ENCODE assay signal across 27 cellular contexts in genomic region chr13:35851238-35851814, GRCh38.
DNase-seq lines count a peak whose midpoint lies in the region; ATAC-seq and TF ChIP-seq lines count a peak whose summit lies in the region.
"Had no signal": no experiment of that assay in that cellular context is flagged by ENCODE, and none has a peak within 500 bp of the region (broad histone marks: within the 10 kb centered on the region; RNA-seq: fewer than 3 reads in every experiment).

No MANE protein-coding gene starts in this region.

- no peaks in the 10 kb centered on the region for H3K9me3 Mint-ChIP-seq in endodermal cell
- H3K9me3 Mint-ChIP-seq in osteocyte (ENCODE audit: unreplicated experiment) = peaks cover 4% of the 10 kb centered on the region

- WGBS in endodermal cell (ENCODE audit: insufficient coverage in 1 of 2, insufficient read length in 1 of 2), 2 experiments = 75 to 77% methylated on average over 4 to 7 of the region's 7 CpGs

- H3K4me3 Mint-ChIP-seq in endodermal cell (no peak overlapping the region), osteocyte (ENCODE audit: unreplicated experiment) (no peak overlapping the region)
- H3K4me3 Mint-ChIP-seq: CD4-positive, CD25-positive, alpha-beta regulatory T cell; IgD-negative memory B cell had no signal

- H3K9me3 ChIP-seq in endodermal cell (ENCODE audit: control insufficient read depth, low read length) = no peaks in the 10 kb centered on the region
- no peaks in the 10 kb centered on the region for H3K9me3 ChIP-seq in MG63
- no peaks in the 10 kb centered on the region for H3K9me3 ChIP-seq in left ventricle myocardium inferior (replicated peaks)
- no peaks in the 10 kb centered on the region for H3K9me3 ChIP-seq in left lung
- H3K9me3 ChIP-seq: BLaER1, HAP-1, SJSA1 had no signal

- H3K4me3 ChIP-seq in endodermal cell (ENCODE audit: low read length) (no peak overlapping the region), MG63 (no peak overlapping the region), left ventricle myocardium inferior (no peak overlapping the region), left lung (no peak overlapping the region)
- H3K4me3 ChIP-seq: BLaER1, HAP-1, SJSA1 had no signal

- H3K36me3 ChIP-seq in endodermal cell (ENCODE audit: control insufficient read depth, insufficient read depth, low read length) = no peaks in the 10 kb centered on the region
- no peaks in the 10 kb centered on the region for H3K36me3 ChIP-seq in MG63
- H3K36me3 ChIP-seq in left ventricle myocardium inferior = no peaks in the 10 kb centered on the region
- no peaks in the 10 kb centered on the region for H3K36me3 ChIP-seq in left lung
- H3K36me3 ChIP-seq: BLaER1, HAP-1, SJSA1 had no signal

- TF ChIP-seq CTCF in endodermal cell (conservative IDR thresholded peaks at IDR 0.05) (no peak), osteocyte (IDR thresholded peaks at IDR 0.05) (no peak), left ventricle myocardium inferior (IDR thresholded peaks at IDR 0.05; ENCODE audit: borderline replicate concordance) (no peak), left lung (IDR thresholded peaks at IDR 0.05) (no peak)

- H3K27me3 ChIP-seq in endodermal cell (ENCODE audit: control insufficient read depth, insufficient read depth, low read length, poor library complexity, severe bottlenecking) (no peaks in the 10 kb centered on the region), MG63 (no peaks in the 10 kb centered on the region), left ventricle myocardium inferior (ENCODE audit: low read depth) (no peaks in the 10 kb centered on the region), left lung (no peaks in the 10 kb centered on the region)
- H3K27me3 ChIP-seq: BLaER1, SJSA1 had no signal

- DNase-seq in COLO829 (ENCODE audit: low spot score) = peak; percentile 10
- no peak for DNase-seq in endodermal cell
- no peak for DNase-seq in osteocyte (ENCODE audit: extremely low spot score, unreplicated experiment)
- no peak for DNase-seq in MG63
- no peak for DNase-seq in left ventricle myocardium inferior
- no peak for DNase-seq in left lung
- no peak for DNase-seq in EL
- DNase-seq: 8988T; ACHN; CD4-positive, CD25-positive, alpha-beta regulatory T cell; NCI-H1092; NCI-H1417 treated with DMSO at 0.1 percent for 48 hours; NCI-H1694 treated with DMSO at 0.1 percent for 48 hours; NCI-H2081 treated with DMSO at 0.1 percent for 48 hours; NCI-H2171 treated with DMSO at 0.1 percent for 48 hours; NCI-H345; NCI-H524; NCI-H748 treated with DMSO at 0.1 percent for 48 hours; PC-3; Right ventricle myocardium superior had no signal

- peak overlapping the region; percentile 29 for H3K27ac ChIP-seq in angular gyrus (ENCODE audit: low read depth, low read length)
- H3K27ac ChIP-seq in endodermal cell (ENCODE audit: low read depth, low read length) = no peak overlapping the region
- no peak overlapping the region for H3K27ac ChIP-seq in left ventricle myocardium inferior (replicated peaks)
- H3K27ac ChIP-seq in left lung = no peak overlapping the region
- H3K27ac ChIP-seq: BLaER1, HL-60, KMS-11, SJSA1 had no signal

- intact Hi-C loops in left ventricle myocardium inferior (cut with micrococcal nuclease) (no loop called here), left lung (cut with DNase I) (no loop called here)

- no peak for ATAC-seq in left lung
- ATAC-seq: PC-3 had no signal

- H3K27me3 Mint-ChIP-seq in endodermal cell (ENCODE audit: insufficient read depth) (no peaks in the 10 kb centered on the region), osteocyte (ENCODE audit: unreplicated experiment) (no peaks in the 10 kb centered on the region)

- H3K27ac Mint-ChIP-seq in endodermal cell (peak overlapping the region; percentile 73), osteocyte (ENCODE audit: unreplicated experiment) (peak overlapping the region; percentile 8)
- H3K27ac Mint-ChIP-seq: CD4-positive, CD25-positive, alpha-beta regulatory T cell; IgD-negative memory B cell had no signal

- H3K4me1 Mint-ChIP-seq in endodermal cell (peaks cover 33% of the 10 kb centered on the region), osteocyte (ENCODE audit: unreplicated experiment) (peaks cover 33% of the 10 kb centered on the region)
- H3K4me1 Mint-ChIP-seq: CD4-positive, CD25-positive, alpha-beta regulatory T cell; IgD-negative memory B cell had no signal

- H3K36me3 Mint-ChIP-seq in endodermal cell (ENCODE audit: low read depth) (peaks cover 7% of the 10 kb centered on the region), osteocyte (ENCODE audit: unreplicated experiment) (no peaks in the 10 kb centered on the region)
- H3K36me3 Mint-ChIP-seq: CD4-positive, CD25-positive, alpha-beta regulatory T cell had no signal

- no peak overlapping the region for H3K9ac ChIP-seq in endodermal cell (ENCODE audit: extremely low read depth, low read length, poor library complexity, severe bottlenecking)
- H3K9ac ChIP-seq: BLaER1, KMS-11 had no signal

- H3K4me1 ChIP-seq in endodermal cell (ENCODE audit: control insufficient read depth, insufficient read depth, low read length) (no peaks in the 10 kb centered on the region), left ventricle myocardium inferior (peaks cover 16% of the 10 kb centered on the region), left lung (no peaks in the 10 kb centered on the region)
- H3K4me1 ChIP-seq: BLaER1 had no signal
